In genomic region chr12:21323736-21324135, GRCh38 we compare ENCODE assay signal across 24 cellular contexts. TPM values are rescaled to one million over a fixed set of nuclear protein-coding genes. Genes with fewer than 3 reads are reported as not detected.
"Had no signal": no experiment of that assay in that cellular context is flagged by ENCODE, and none has a peak within 500 bp of the region (broad histone marks: within the 10 kb centered on the region; RNA-seq: fewer than 3 reads in every experiment).

No MANE protein-coding gene starts in this region.

- H3K27ac ChIP-seq: cardiac muscle cell, neutrophil, parathyroid adenoma, sigmoid colon, spleen, tibial artery had no signal

- H3K9me3 ChIP-seq: neutrophil had no signal

- H3K4me1 Mint-ChIP-seq: activated CD4-positive, alpha-beta memory T cell treated with anti-CD3 and anti-CD28 coated beads, Interleukin-2, amount 10 ng/mL, durations not matched to agents 7 days and 5 days; activated CD8-positive, alpha-beta memory T cell treated with anti-CD3 and anti-CD28 coated beads, Interleukin-2, amount 10 ng/mL, durations not matched to agents 7 days and 5 days; activated naive CD8-positive, alpha-beta T cell treated with anti-CD3 and anti-CD28 coated beads for 36 hours; activated T-helper 17 cell treated with anti-CD3 and anti-CD28 coated beads, Interleukin-2, amount 50 U/mL, for 72 hours; stimulated activated memory B cell treated with anti-CD40 and anti-IgM and Interleukin-4, amounts not matched to agents 10 μg/mL and 1 μg/mL and 100 μg/mL, for 72 hours had no signal

- H3K4me3 Mint-ChIP-seq: activated CD4-positive, alpha-beta memory T cell treated with anti-CD3 and anti-CD28 coated beads, Interleukin-2, amount 10 ng/mL, durations not matched to agents 7 days and 5 days; activated CD8-positive, alpha-beta memory T cell treated with anti-CD3 and anti-CD28 coated beads, Interleukin-2, amount 10 ng/mL, durations not matched to agents 7 days and 5 days; activated naive CD8-positive, alpha-beta T cell treated with anti-CD3 and anti-CD28 coated beads for 36 hours; activated T-helper 17 cell treated with anti-CD3 and anti-CD28 coated beads, Interleukin-2, amount 50 U/mL, for 72 hours; natural killer cell treated with Interleukin-12 subunit alpha and Interleukin-12 subunit beta and Interleukin-15 and Interleukin-18, amount 100 ng/mL, for 72 hours; stimulated activated memory B cell treated with anti-CD40 and anti-IgM and Interleukin-4, amounts not matched to agents 10 μg/mL and 1 μg/mL and 100 μg/mL, for 72 hours; T-helper 2 cell treated with Interferon-gamma antibody and Interleukin-4, amounts not matched to agents 5 μg/mL and 100 μg/mL, for 36 hours had no signal

- H3K9ac ChIP-seq: parathyroid adenoma had no signal

- ATAC-seq: activated CD8-positive, alpha-beta memory T cell treated with anti-CD3 and anti-CD28 coated beads, Interleukin-2, amount 10 ng/mL, durations not matched to agents 7 days and 5 days; activated T-helper 17 cell treated with anti-CD3 and anti-CD28 coated beads, Interleukin-2, amount 50 U/mL, for 72 hours; left cardiac atrium; natural killer cell treated with Interleukin-12 subunit alpha and Interleukin-12 subunit beta and Interleukin-15 and Interleukin-18, amount 100 ng/mL, for 72 hours; stimulated activated memory B cell treated with anti-CD40 and anti-IgM and Interleukin-4, amounts not matched to agents 10 μg/mL and 1 μg/mL and 100 μg/mL, for 72 hours had no signal

- H3K27ac Mint-ChIP-seq: activated CD4-positive, alpha-beta memory T cell treated with anti-CD3 and anti-CD28 coated beads, Interleukin-2, amount 10 ng/mL, durations not matched to agents 7 days and 5 days; activated CD8-positive, alpha-beta memory T cell treated with anti-CD3 and anti-CD28 coated beads, Interleukin-2, amount 10 ng/mL, durations not matched to agents 7 days and 5 days; activated naive CD8-positive, alpha-beta T cell treated with anti-CD3 and anti-CD28 coated beads for 36 hours; activated T-helper 17 cell treated with anti-CD3 and anti-CD28 coated beads, Interleukin-2, amount 50 U/mL, for 72 hours; natural killer cell treated with Interleukin-12 subunit alpha and Interleukin-12 subunit beta and Interleukin-15 and Interleukin-18, amount 100 ng/mL, for 72 hours; stimulated activated memory B cell treated with anti-CD40 and anti-IgM and Interleukin-4, amounts not matched to agents 10 μg/mL and 1 μg/mL and 100 μg/mL, for 72 hours; T-helper 2 cell treated with Interferon-gamma antibody and Interleukin-4, amounts not matched to agents 5 μg/mL and 100 μg/mL, for 36 hours had no signal

- H3K27me3 Mint-ChIP-seq: activated CD4-positive, alpha-beta memory T cell treated with anti-CD3 and anti-CD28 coated beads, Interleukin-2, amount 10 ng/mL, durations not matched to agents 7 days and 5 days; activated CD8-positive, alpha-beta memory T cell treated with anti-CD3 and anti-CD28 coated beads, Interleukin-2, amount 10 ng/mL, durations not matched to agents 7 days and 5 days; activated naive CD8-positive, alpha-beta T cell treated with anti-CD3 and anti-CD28 coated beads for 36 hours; activated T-helper 17 cell treated with anti-CD3 and anti-CD28 coated beads, Interleukin-2, amount 50 U/mL, for 72 hours; natural killer cell treated with Interleukin-12 subunit alpha and Interleukin-12 subunit beta and Interleukin-15 and Interleukin-18, amount 100 ng/mL, for 72 hours; stimulated activated memory B cell treated with anti-CD40 and anti-IgM and Interleukin-4, amounts not matched to agents 10 μg/mL and 1 μg/mL and 100 μg/mL, for 72 hours had no signal

- H3K27me3 ChIP-seq: cardiac muscle cell, neutrophil, sigmoid colon, spleen, tibial artery had no signal

- DNase-seq: activated CD4-positive, alpha-beta memory T cell treated with anti-CD3 and anti-CD28 coated beads, Interleukin-2, amount 10 ng/mL, durations not matched to agents 7 days and 5 days; activated CD4-positive, alpha-beta T cell treated with anti-CD3 and anti-CD28 coated beads for 4 hours; activated CD8-positive, alpha-beta memory T cell treated with anti-CD3 and anti-CD28 coated beads, Interleukin-2, amount 10 ng/mL, durations not matched to agents 7 days and 5 days; activated naive CD4-positive, alpha-beta T cell; activated naive CD8-positive, alpha-beta T cell treated with anti-CD3 and anti-CD28 coated beads for 36 hours; activated T-cell treated with anti-CD3 and anti-CD28 coated beads, Interleukin-2, amount 50 U/mL, for 1 hour; amniotic stem cell; erythroblast; foreskin melanocyte; left cardiac atrium; mesendoderm; sigmoid colon; spleen; stimulated activated CD4-positive, alpha-beta T cell treated with anti-CD3 and anti-CD28 coated beads, Interleukin-4, amount 100 ng/mL, for 4 hours; tibial artery had no signal

- H3K4me3 ChIP-seq: cardiac muscle cell, sigmoid colon, spleen, tibial artery had no signal

- H3K36me3 Mint-ChIP-seq: activated naive CD8-positive, alpha-beta T cell treated with anti-CD3 and anti-CD28 coated beads for 36 hours; natural killer cell treated with Interleukin-12 subunit alpha and Interleukin-12 subunit beta and Interleukin-15 and Interleukin-18, amount 100 ng/mL, for 72 hours; stimulated activated memory B cell treated with anti-CD40 and anti-IgM and Interleukin-4, amounts not matched to agents 10 μg/mL and 1 μg/mL and 100 μg/mL, for 72 hours had no signal

- H3K36me3 ChIP-seq: cardiac muscle cell, neutrophil, sigmoid colon, spleen, tibial artery had no signal

- H3K4me1 ChIP-seq: parathyroid adenoma, sigmoid colon, spleen, tibial artery had no signal

RNA-seq across cellular contexts. Expression of gene SLCO1A2, which starts 11.0 kb away (rescaled TPM):
- total RNA-seq: activated CD4-positive, alpha-beta memory T cell treated with anti-CD3 and anti-CD28 coated beads, Interleukin-2, amount 10 ng/mL, durations not matched to agents 7 days and 5 days; activated CD8-positive, alpha-beta memory T cell treated with anti-CD3 and anti-CD28 coated beads, Interleukin-2, amount 10 ng/mL, durations not matched to agents 7 days and 5 days; activated naive CD8-positive, alpha-beta T cell treated with anti-CD3 and anti-CD28 coated beads for 36 hours; activated T-helper 17 cell treated with anti-CD3 and anti-CD28 coated beads, Interleukin-2, amount 50 U/mL, for 72 hours; left cardiac atrium; natural killer cell treated with Interleukin-12 subunit alpha and Interleukin-12 subunit beta and Interleukin-15 and Interleukin-18, amount 100 ng/mL, for 72 hours; sigmoid colon had no signal

RNA-seq across cellular contexts. Expression of gene IAPP, which starts 49.0 kb away (rescaled TPM):
- total RNA-seq: activated CD4-positive, alpha-beta memory T cell treated with anti-CD3 and anti-CD28 coated beads, Interleukin-2, amount 10 ng/mL, durations not matched to agents 7 days and 5 days; activated CD8-positive, alpha-beta memory T cell treated with anti-CD3 and anti-CD28 coated beads, Interleukin-2, amount 10 ng/mL, durations not matched to agents 7 days and 5 days; activated naive CD8-positive, alpha-beta T cell treated with anti-CD3 and anti-CD28 coated beads for 36 hours; activated T-helper 17 cell treated with anti-CD3 and anti-CD28 coated beads, Interleukin-2, amount 50 U/mL, for 72 hours; left cardiac atrium; lower leg skin; natural killer cell treated with Interleukin-12 subunit alpha and Interleukin-12 subunit beta and Interleukin-15 and Interleukin-18, amount 100 ng/mL, for 72 hours; renal cortical epithelial cell; sigmoid colon; spleen had no signal
- polyA plus RNA-seq: cardiac muscle cell had no signal
